28 cellular contexts compared by ENCODE assay signal in genomic region chrX:7168366-7168765, GRCh38.
"Had no signal": no experiment of that assay in that cellular context is flagged by ENCODE, and none has a peak within 500 bp of the region (broad histone marks: within the 10 kb centered on the region; RNA-seq: fewer than 3 reads in every experiment).

No MANE protein-coding gene starts in this region.

- H3K9me3 ChIP-seq: body of pancreas, gastrocnemius medialis had no signal

- DNase-seq: activated CD4-positive, alpha-beta memory T cell treated with anti-CD3 and anti-CD28 coated beads, Interleukin-2, amount 10 ng/mL, durations not matched to agents 7 days and 5 days; activated CD4-positive, alpha-beta T cell treated with anti-CD3 and anti-CD28 coated beads for 4 hours; activated CD4-positive, alpha-beta T cell treated with anti-CD3 and anti-CD28 coated beads, Interleukin-2, amount 10 ng/mL, durations not matched to agents 7 days and 5 days; activated CD4-positive, alpha-beta T cell treated with anti-CD3 and anti-CD28 coated beads, Interleukin-2, amount 50 U/mL, for 4 hours; activated CD4-positive, CD25-positive, alpha-beta regulatory T cell; activated CD4-positive, CD25-positive, alpha-beta regulatory T cell treated with anti-CD3 and anti-CD28 coated beads, Interleukin-2, amount 50 U/mL, for 72 hours; activated CD8-positive, alpha-beta memory T cell treated with anti-CD3 and anti-CD28 coated beads, Interleukin-2, amount 50 U/mL, for 48 hours; activated gamma-delta T cell; activated naive CD4-positive, alpha-beta T cell; activated naive CD4-positive, alpha-beta T cell treated with anti-CD3 and anti-CD28 coated beads, Interleukin-2, amount 10 ng/mL, durations not matched to agents 7 days and 5 days; activated naive CD8-positive, alpha-beta T cell treated with anti-CD3 and anti-CD28 coated beads, Interleukin-2, amount 10 ng/mL, durations not matched to agents 7 days and 5 days; activated T-cell treated with anti-CD3 and anti-CD28 coated beads for 4 hours; activated T-cell treated with anti-CD3 and anti-CD28 coated beads, Interleukin-2, amount 50 U/mL, for 24 hours; activated T-cell treated with anti-CD3 and anti-CD28 coated beads, Interleukin-2, amount 50 U/mL, for 72 hours; body of pancreas; caudate nucleus; cortex of kidney; dermis blood vessel endothelial cell; effector CD4-positive, alpha-beta T cell; effector memory CD8-positive, alpha-beta T cell; erythroblast; foreskin keratinocyte; gastrocnemius medialis; heart right ventricle; T-helper 2 cell had no signal

- H3K36me3 ChIP-seq: ascending aorta, esophagus muscularis mucosa, gastrocnemius medialis, heart right ventricle had no signal

- H3K27ac ChIP-seq: ascending aorta, body of pancreas, esophagus muscularis mucosa, foreskin keratinocyte, gastrocnemius medialis, heart right ventricle had no signal

- H3K4me1 ChIP-seq: body of pancreas, esophagus muscularis mucosa, foreskin keratinocyte, gastrocnemius medialis, heart right ventricle had no signal

- H3K4me3 ChIP-seq: ascending aorta, body of pancreas, esophagus muscularis mucosa, gastrocnemius medialis, heart right ventricle had no signal

- ATAC-seq: activated naive CD4-positive, alpha-beta T cell treated with anti-CD3 and anti-CD28 coated beads, Interleukin-2, amount 50 U/mL, for 72 hours; activated T-cell treated with anti-CD3 and anti-CD28 coated beads, Interleukin-2, amount 50 U/mL, for 72 hours; body of pancreas; effector memory CD8-positive, alpha-beta T cell; foreskin keratinocyte; gastrocnemius medialis; heart right ventricle had no signal

- H3K27me3 ChIP-seq: ascending aorta, body of pancreas, esophagus muscularis mucosa, foreskin keratinocyte, gastrocnemius medialis, heart right ventricle had no signal
